In genomic region chr17:7780736-7781135, GRCh38 we compare ENCODE assay signal across 36 cellular contexts.
"Had no signal": no experiment of that assay in that cellular context is flagged by ENCODE, and none has a peak within 500 bp of the region (broad histone marks: within the 10 kb centered on the region; RNA-seq: fewer than 3 reads in every experiment).

No MANE protein-coding gene starts in this region.

- H3K36me3 ChIP-seq: MG63 had no signal

- H3K4me3 ChIP-seq: MG63 had no signal

- DNase-seq: MG63, MM.1S, MV-4-11, NCI-H1048, NCI-H1092, NCI-H1092 treated with DMSO at 0.1 percent for 48 hours, NCI-H1105, NCI-H1105 treated with DMSO at 0.1 percent for 48 hours, NCI-H1417, NCI-H1417 treated with DMSO at 0.1 percent for 48 hours, NCI-H1436, NCI-H1436 treated with DMSO at 0.1 percent for 48 hours, NCI-H146, NCI-H1694, NCI-H1694 treated with DMSO at 0.1 percent for 48 hours, NCI-H187, NCI-H187 treated with DMSO at 0.1 percent for 48 hours, NCI-H1930, NCI-H2029, NCI-H2029 treated with DMSO at 0.1 percent for 48 hours, NCI-H2081, NCI-H2081 treated with DMSO at 0.1 percent for 48 hours, NCI-H2107, NCI-H2171, NCI-H2171 treated with DMSO at 0.1 percent for 48 hours, NCI-H2227 treated with DMSO at 0.1 percent for 48 hours, NCI-H226, NCI-H345, NCI-H446, NCI-H446 treated with DMSO at 0.1 percent for 48 hours, NCI-H510A, NCI-H510A treated with DMSO at 0.1 percent for 48 hours, NCI-H524, NCI-H524 treated with DMSO at 0.1 percent for 48 hours, NCI-H526, NCI-H526 treated with DMSO at 0.1 percent for 48 hours had no signal

- H3K9me3 ChIP-seq: MG63 had no signal
